Comparison of ENCODE assay signal across 18 cellular contexts in genomic region chr15:86021281-86022264, GRCh38. TPM values are rescaled to one million over a fixed set of nuclear protein-coding genes. Genes with fewer than 3 reads are reported as not detected.
A peak's percentile ranks its signal among the peaks of the same experiment; 100 is the strongest.
DNase-seq lines count a peak whose midpoint lies in the region; ATAC-seq, FAIRE-seq and TF ChIP-seq lines count a peak whose summit lies in the region.
"Had no signal": no experiment of that assay in that cellular context is flagged by ENCODE, and none has a peak within 500 bp of the region (broad histone marks: within the 10 kb centered on the region; RNA-seq: fewer than 3 reads in every experiment).

No MANE protein-coding gene starts in this region.

- peak; percentile 75 for ATAC-seq in omental fat pad (ENCODE audit: low FRiP score)
- ATAC-seq: stimulated activated effector memory CD8-positive, alpha-beta T cell treated with anti-CD3 and anti-CD28 coated beads, Interleukin-12 subunit alpha, Interleukin-12 subunit beta, amount 100 ng/mL, for 72 hours had no signal

- TF ChIP-seq CTCF in omental fat pad (IDR thresholded peaks at IDR 0.05), result no peak

- no peak for FAIRE-seq in HTR-8/SVneo (lab: Jason Lieb, UNC)
- FAIRE-seq: endothelial cell of umbilical vein, kidney had no signal

- DNase-seq in Daoy (ENCODE audit: low read depth) (peak; percentile 40), HTR-8/SVneo (ENCODE audit: insufficient read length, low spot score) (peak; percentile 48), astrocyte of the hippocampus (ENCODE audit: low read depth, low spot score) (peak; percentile 83), omental fat pad (ENCODE audit: low spot score) (no peak), OCI-M2 (lab: John Stamatoyannopoulos, UW; ENCODE audit: unreplicated experiment) (no peak), KG1 (lab: John Stamatoyannopoulos, UW) (no peak), NCI-H2081 (lab: John Stamatoyannopoulos, UW) (no peak)
- no peak for DNase-seq in effector CD8-positive, alpha-beta T cell (lab: John Stamatoyannopoulos, UW)
- DNase-seq: activated naive CD4-positive, alpha-beta T cell treated with anti-CD3 and anti-CD28 coated beads, Interleukin-2, amount 10 ng/mL, durations not matched to agents 7 days and 5 days; CD4-positive, alpha-beta memory T cell; cerebellar nuclear complex; kidney; MM.1S; stimulated activated CD4-positive, alpha-beta T cell treated with anti-CD3 and anti-CD28 coated beads, Interleukin-4, amount 100 ng/mL, for 4 hours; WERI-Rb-1 had no signal

RNA-seq across cellular contexts. Expression of gene AGBL1, which starts 58.1 kb away (rescaled TPM):
- not detected in 2 replicates for total RNA-seq in Daoy (2014; rRNA removed; shearing (Covaris generic))
- not detected for total RNA-seq in omental fat pad
- total RNA-seq: CD4-positive, alpha-beta memory T cell; endothelial cell of umbilical vein; kidney; right atrium auricular region had no signal

Comparison
In these comparisons a context has a peak if more than half of its experiments do, and no peak if none do; other contexts are left out.
1. DNase-seq: peak in Daoy (single experiment), HTR-8/SVneo (single experiment) and astrocyte of the hippocampus (single experiment); none in omental fat pad (single experiment), effector CD8-positive, alpha-beta T cell (single experiment), OCI-M2 (single experiment), KG1 (single experiment) and NCI-H2081 (0 of 2).